Comparison of ENCODE assay signal across 29 cellular contexts in the genomic region with DNA sequence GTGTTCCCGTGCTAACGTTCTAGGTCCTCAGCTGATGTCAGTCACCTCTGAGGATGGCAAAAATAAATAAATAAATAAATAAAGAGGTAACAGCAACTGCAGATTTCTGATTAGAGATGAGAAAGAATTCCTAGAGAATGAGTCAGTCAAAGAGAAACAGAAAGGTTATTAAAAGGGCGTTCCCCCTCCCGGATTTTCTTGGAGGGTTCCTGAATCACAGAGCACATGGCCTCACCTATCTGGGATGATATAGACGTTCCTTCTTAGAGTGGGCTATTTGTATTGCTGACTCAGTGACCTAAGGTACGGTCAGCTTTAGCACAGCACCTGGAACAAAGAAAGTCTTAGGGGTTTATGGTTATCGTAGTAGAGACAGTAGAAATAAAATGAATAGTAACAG. TPM values are rescaled to one million over a fixed set of nuclear protein-coding genes. Genes with fewer than 3 reads are reported as not detected.
DNase-seq lines count a peak whose midpoint lies in the region; ATAC-seq, FAIRE-seq and TF ChIP-seq lines count a peak whose summit lies in the region.
"Had no signal": no experiment of that assay in that cellular context is flagged by ENCODE, and none has a peak within 500 bp of the region (broad histone marks: within the 10 kb centered on the region; RNA-seq: fewer than 3 reads in every experiment).

No MANE protein-coding gene starts in this region.

- CTCF ChIA-PET in PC-3 (lab: Charles Lee): no interaction called here
- CTCF ChIA-PET in endothelial cell of umbilical vein (lab: Charles Lee): no interaction called here

- H3K4me3 ChIP-seq in PC-3 (ENCODE audit: low read length) (peak overlapping the region; percentile 17; the same call in 1 of the 2 replicates), endothelial cell of umbilical vein (replicated peaks in 1 of 3; ENCODE audit: insufficient read depth in 1 of 3, low read depth in 1 of 3, low read length in 3 of 3) (no peak overlapping the region)
- H3K4me3 ChIP-seq: cardiac muscle cell, skin epidermis, uterus had no signal

- H3F3A ChIP-seq in PC-3 (ENCODE audit: low read length, unreplicated experiment): no peaks in the 10 kb centered on the region

- no peaks in the 10 kb centered on the region for H3K9me2 ChIP-seq in PC-3 (replicated peaks; ENCODE audit: low read length)

- peak; percentile 77 for ATAC-seq in PC-3
- ATAC-seq: Right ventricle myocardium inferior; stimulated activated memory B cell treated with anti-CD40 and anti-IgM and Interleukin-4, amounts not matched to agents 10 μg/mL and 1 μg/mL and 100 μg/mL, for 72 hours; WTC11 had no signal

- H3K79me2 ChIP-seq in PC-3 (ENCODE audit: low read length) (no peaks in the 10 kb centered on the region), endothelial cell of umbilical vein (ENCODE audit: control insufficient read depth, insufficient read depth, low read length) (no peaks in the 10 kb centered on the region)

- POLR2A ChIA-PET in PC-3 (lab: Charles Lee; ENCODE audit: unreplicated experiment) (no interaction called here), endothelial cell of umbilical vein (lab: Charles Lee) (no interaction called here)

- H3K9ac ChIP-seq in PC-3 (ENCODE audit: low read length) (no peak overlapping the region), endothelial cell of umbilical vein (replicated peaks; ENCODE audit: extremely low read depth, insufficient read depth, low read length) (no peak overlapping the region)

- TF ChIP-seq CTCF in PC-3 (conservative IDR thresholded peaks at IDR 0.05; ENCODE audit: low read depth, low read length) (no peak), endothelial cell of umbilical vein (IDR thresholded peaks at IDR 0.05; ENCODE audit: extremely low read depth in 1 of 2, insufficient read depth in 1 of 2, low read depth in 1 of 2, low read length in 2 of 2) (no peak)

- H3K9me1 ChIP-seq in endothelial cell of umbilical vein (replicated peaks; ENCODE audit: control insufficient read depth, extremely low read depth, insufficient read depth, low read length): no peaks in the 10 kb centered on the region

- H2AFZ ChIP-seq in PC-3 (ENCODE audit: low read length): peak overlapping the region; percentile 58
- H2AFZ ChIP-seq in endothelial cell of umbilical vein (ENCODE audit: low read depth, low read length): peak overlapping the region; percentile 60

- H3K27me3 ChIP-seq in PC-3 (ENCODE audit: low read length): peaks cover 1% of the 10 kb centered on the region
- no peaks in the 10 kb centered on the region for H3K27me3 ChIP-seq in endothelial cell of umbilical vein (ENCODE audit: control insufficient read depth in 2 of 2, insufficient read depth in 2 of 2, low read length in 2 of 2)
- H3K27me3 ChIP-seq: cardiac muscle cell, uterus had no signal

- DNase-seq in EH (ENCODE audit: low read depth) (peak; percentile 1), PC-3 (peak; percentile 92), endothelial cell of umbilical vein (ENCODE audit: low read depth, low spot score) (peak; percentile 41), non-pigmented ciliary epithelial cell (ENCODE audit: low read depth) (peak; percentile 10), NCI-H345 treated with DMSO at 0.1 percent for 48 hours (lab: John Stamatoyannopoulos, UW; ENCODE audit: unreplicated experiment) (no peak), H54 (ENCODE audit: insufficient read length, low spot score) (no peak), mucosa of gallbladder (ENCODE audit: low spot score) (no peak)
- no peak for DNase-seq in stimulated activated CD4-positive, alpha-beta T cell treated with anti-CD3 and anti-CD28 coated beads, Interleukin-1b, Interleukin-23, amount 100 ng/mL, for 48 hours
- DNase-seq: activated naive CD4-positive, alpha-beta T cell treated with anti-CD3 and anti-CD28 coated beads, Interleukin-2, amount 10 ng/mL, durations not matched to agents 7 days and 5 days; amniotic stem cell; C1 segment of cervical spinal cord; glutamatergic neuron; KBM-7; left cardiac atrium; MV-4-11; NCI-H2171 treated with DMSO at 0.1 percent for 48 hours; NCI-H69; uterus had no signal

- BruUV-seq in PC-3 (replicated peaks; lab: Mats Ljungman, UMichigan): no TSS peak
- BruUV-seq in endothelial cell of umbilical vein (replicated peaks; lab: Mats Ljungman, UMichigan): no TSS peak

- peak; percentile 53 for FAIRE-seq in endothelial cell of umbilical vein (lab: Jason Lieb, UNC)
- no peak for FAIRE-seq in H54 (lab: Jason Lieb, UNC)
- FAIRE-seq: D721Med, endometrium had no signal

- peak overlapping the region; percentile 65 for H3K4me2 ChIP-seq in PC-3 (ENCODE audit: low read length)
- peak overlapping the region; percentile 67 for H3K4me2 ChIP-seq in endothelial cell of umbilical vein (ENCODE audit: insufficient read depth, low read length)

- H3K4me1 ChIP-seq in PC-3 (ENCODE audit: insufficient read depth, low read length): peaks cover 34% of the 10 kb centered on the region
- H3K4me1 ChIP-seq in endothelial cell of umbilical vein (ENCODE audit: control insufficient read depth, extremely low read depth, insufficient read depth, low read length): peaks cover 37% of the 10 kb centered on the region
- H3K4me1 ChIP-seq: uterus had no signal

- H4K20me1 ChIP-seq in PC-3 (ENCODE audit: low read length) (no peaks in the 10 kb centered on the region), endothelial cell of umbilical vein (replicated peaks; ENCODE audit: control insufficient read depth, extremely low read depth, insufficient read depth, low read length) (no peaks in the 10 kb centered on the region)

- TF ChIP-seq POLR2A in endothelial cell of umbilical vein (IDR thresholded peaks at IDR 0.05; ENCODE audit: low read depth, low read length) (no peak), H54 (IDR thresholded peaks at IDR 0.05; ENCODE audit: low read depth, low read length) (no peak)

- H3K36me3 ChIP-seq in PC-3 (ENCODE audit: low read depth, low read length): no peaks in the 10 kb centered on the region
- no peaks in the 10 kb centered on the region for H3K36me3 ChIP-seq in endothelial cell of umbilical vein (ENCODE audit: control insufficient read depth in 2 of 2, extremely low read depth in 1 of 2, insufficient read depth in 2 of 2, low read length in 2 of 2)
- H3K36me3 ChIP-seq: cardiac muscle cell, uterus had no signal

- dilution Hi-C loops in endothelial cell of umbilical vein (cut with MboI; ENCODE audit: extremely low pct_ligation_motif_present, low sequenced_read_pairs): no loop called here

- H3K9me3 ChIP-seq in PC-3 (ENCODE audit: low read length) (no peaks in the 10 kb centered on the region), endothelial cell of umbilical vein (replicated peaks; ENCODE audit: control insufficient read depth, insufficient read depth, low read length) (no peaks in the 10 kb centered on the region)
- H3K9me3 ChIP-seq: uterus had no signal

- H3K27ac ChIP-seq in PC-3 (ENCODE audit: low read length) (peak overlapping the region; percentile 0; the same call in 1 of the 2 replicates), endothelial cell of umbilical vein (ENCODE audit: insufficient read depth, low read depth, low read length) (no peak overlapping the region)
- H3K27ac ChIP-seq: cardiac muscle cell, skin epidermis, uterus had no signal

- intact Hi-C loops in PC-3 (cut with micrococcal nuclease) (no loop called here), endothelial cell of umbilical vein (cut with micrococcal nuclease) (loop anchor here (5.0 kb wide), 1 partner anchor 156 kb away; no protein-coding TSS in a partner anchor)

TF ChIP-seq in endothelial cell of umbilical vein, 7 proteins besides CTCF, POLR2A, EP300 and RAD21:
- TF ChIP-seq EZH2 (IDR thresholded peaks at IDR 0.05; ENCODE audit: borderline replicate concordance, low read depth, low read length, severe bottlenecking) (no peak), FOS (IDR thresholded peaks at IDR 0.05; ENCODE audit: borderline replicate concordance, insufficient read depth, low read length) (peak; percentile 47), GATA2 (IDR thresholded peaks at IDR 0.05; ENCODE audit: insufficient read depth, insufficient read length, low read depth, low read length) (peak; percentile 77), POLR2AphosphoS5 (IDR thresholded peaks at IDR 0.05; ENCODE audit: insufficient read depth, low read depth, low read length) (no peak), JUN (IDR thresholded peaks at IDR 0.05; ENCODE audit: borderline replicate concordance, insufficient read depth, insufficient read length, low read depth) (no peak), MYC (IDR thresholded peaks at IDR 0.05; ENCODE audit: low read depth, low read length) (no peak), MAX (IDR thresholded peaks at IDR 0.05; ENCODE audit: insufficient read depth, insufficient read length) (no peak)

RNA-seq across cellular contexts. Expression of gene HTR4, which starts 30.6 kb away (rescaled TPM):
- total RNA-seq in PC-3 (2014; rRNA removed): not detected in 2 replicates
- not detected in 2 replicates for total RNA-seq in endothelial cell of umbilical vein
- polyA plus RNA-seq in endothelial cell of umbilical vein: not detected in 2 replicates
- not detected in 2 replicates for polyA plus RNA-seq in endothelial cell of umbilical vein (2011; cell fraction: cytosol; rRNA removed)
- polyA plus RNA-seq in endothelial cell of umbilical vein (2011; cell fraction: nucleus; rRNA removed): not detected in 2 replicates
- not detected in 2 replicates for polyA plus RNA-seq in endothelial cell of umbilical vein (2012)
- polyA minus RNA-seq in endothelial cell of umbilical vein: not detected in 2 replicates
- polyA minus RNA-seq in endothelial cell of umbilical vein (2011; cell fraction: cytosol; rRNA and poly(A)+ RNA removed): not detected
- polyA minus RNA-seq in endothelial cell of umbilical vein (2011; cell fraction: nucleus; rRNA and poly(A)+ RNA removed): not detected in 2 replicates
- total RNA-seq in mucosa of gallbladder: 3.8 TPM
- total RNA-seq: activated T-helper 1 cell treated with anti-CD3 and anti-CD28 coated beads, Interleukin-12 subunit alpha, Interleukin-12 subunit beta, Interleukin-2, Interleukin-4 antibody, amounts not matched to agents 30 ng/mL and 10 ng/mL and 1 ng/mL, durations not matched to agents 14 hours and 24 hours and 36 hours; G401; renal cortical epithelial cell; WTC11 had no signal
- polyA plus RNA-seq: AG04450 had no signal

Comparison
In these comparisons a context has a peak if more than half of its experiments do, and no peak if none do; other contexts are left out.
1. DNase-seq: peak in EH (single experiment), PC-3 (single experiment), endothelial cell of umbilical vein (single experiment) and non-pigmented ciliary epithelial cell (single experiment); none in stimulated activated CD4-positive, alpha-beta T cell treated with anti-CD3 and anti-CD28 coated beads, Interleukin-1b, Interleukin-23, amount 100 ng/mL, for 48 hours (single experiment), NCI-H345 treated with DMSO at 0.1 percent for 48 hours (single experiment), H54 (single experiment) and mucosa of gallbladder (single experiment).